Comparison of ENCODE assay signal across 10 cellular contexts in the genomic region with DNA sequence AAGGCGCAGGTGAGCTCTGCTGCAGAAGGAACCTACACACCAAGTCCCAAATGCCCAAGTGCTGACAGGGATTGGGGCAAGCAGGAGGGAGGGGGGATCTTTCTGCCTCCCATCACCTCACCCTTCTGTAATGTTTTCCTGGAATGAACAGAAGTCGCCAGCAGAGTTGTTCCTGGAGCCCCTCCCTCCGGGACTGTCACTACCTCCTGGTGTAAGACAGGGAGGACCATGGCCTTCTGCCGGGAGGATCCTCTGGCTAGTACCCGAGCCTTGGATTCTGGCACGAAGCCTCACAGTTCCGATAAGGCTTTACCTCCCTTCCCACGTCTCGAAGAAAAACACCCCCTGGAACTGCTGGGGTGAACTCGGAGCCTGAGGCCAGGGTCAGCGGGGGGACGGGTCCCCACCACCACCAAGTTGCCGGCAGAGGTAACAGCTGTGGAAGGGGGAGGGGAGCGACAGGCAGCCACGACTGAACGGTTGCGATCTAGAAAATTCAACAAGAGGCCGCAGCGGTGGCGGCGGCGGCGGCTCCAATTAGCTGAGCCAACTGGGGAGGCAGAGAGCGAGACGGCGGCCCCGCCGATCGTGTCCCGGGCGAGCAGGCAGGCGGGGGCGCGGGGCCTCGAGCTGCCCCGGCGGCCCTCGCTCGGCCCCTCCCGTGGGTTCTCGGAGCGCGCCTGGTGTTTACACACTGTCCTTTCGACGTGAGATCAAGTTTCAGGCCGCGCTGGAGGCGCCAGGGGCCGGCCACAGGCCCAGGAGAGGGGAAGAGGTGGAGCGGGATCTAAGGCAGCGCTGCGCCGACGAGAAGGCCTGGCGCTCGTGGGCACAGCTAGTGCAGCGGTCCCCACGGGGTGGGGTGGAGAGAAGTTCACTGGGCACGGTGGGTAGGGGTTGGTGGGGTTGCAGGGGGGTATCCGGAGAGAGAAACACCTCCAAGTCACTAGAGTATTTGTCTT. TPM values are rescaled to one million over a fixed set of nuclear protein-coding genes. Genes with fewer than 3 reads are reported as not detected.
DNase-seq lines count a peak whose midpoint lies in the region; ATAC-seq and TF ChIP-seq lines count a peak whose summit lies in the region.
"Had no signal": no experiment of that assay in that cellular context is flagged by ENCODE, and none has a peak within 500 bp of the region (broad histone marks: within the 10 kb centered on the region; RNA-seq: fewer than 3 reads in every experiment).

No MANE protein-coding gene starts in this region.

- no peak overlapping the region for H3K4me3 ChIP-seq in mesendoderm (ENCODE audit: low read length)

- H3K27ac ChIP-seq in VCaP (peak overlapping the region; percentile 97), mesendoderm (ENCODE audit: low read depth, low read length) (no peak overlapping the region)

- intact Hi-C loops in natural killer cell (cut with micrococcal nuclease), result loop anchor here (5.0 kb wide), 3 partner anchors 54 to 339 kb away; partner anchors contain the start of gene BCOR

- H3K27me3 Mint-ChIP-seq in natural killer cell (ENCODE audit: low read depth in 2 of 2), result peaks cover 10 to 33% of the 10 kb centered on the region in 2 donors
- peaks cover 0 to 20% of the 10 kb centered on the region in 2 donors for H3K27me3 Mint-ChIP-seq in natural killer cell treated with Interleukin-12 subunit alpha and Interleukin-12 subunit beta and Interleukin-15 and Interleukin-18, amount 100 ng/mL, for 72 hours

- peaks cover 15 to 27% of the 10 kb centered on the region in 2 donors for H3K4me1 Mint-ChIP-seq in natural killer cell
- peaks cover 10 to 22% of the 10 kb centered on the region in 2 donors for H3K4me1 Mint-ChIP-seq in natural killer cell treated with Interleukin-12 subunit alpha and Interleukin-12 subunit beta and Interleukin-15 and Interleukin-18, amount 100 ng/mL, for 72 hours (ENCODE audit: low read depth in 2 of 2)

- H3K27ac Mint-ChIP-seq in natural killer cell, result no peak overlapping the region
- no peak overlapping the region for H3K27ac Mint-ChIP-seq in natural killer cell treated with Interleukin-12 subunit alpha and Interleukin-12 subunit beta and Interleukin-15 and Interleukin-18, amount 100 ng/mL, for 72 hours

- H3K79me1 ChIP-seq in mesendoderm (ENCODE audit: low read length), result no peaks in the 10 kb centered on the region

- no peaks in the 10 kb centered on the region for H3K79me2 ChIP-seq in mesendoderm (ENCODE audit: control insufficient read depth, insufficient read depth, low read length)

- no peaks in the 10 kb centered on the region for H3K9me3 Mint-ChIP-seq in natural killer cell
- no peaks in the 10 kb centered on the region for H3K9me3 Mint-ChIP-seq in natural killer cell treated with Interleukin-12 subunit alpha and Interleukin-12 subunit beta and Interleukin-15 and Interleukin-18, amount 100 ng/mL, for 72 hours
- H3K9me3 Mint-ChIP-seq: dendritic cell treated with granulocyte-macrophage colony-stimulating factor and Interleukin-4, amounts not matched to agents 40 ng/mL and 50 ng/mL, for 4 days had no signal

- H4K8ac ChIP-seq in mesendoderm (ENCODE audit: low read depth, low read length), result no peak overlapping the region

- H2BK15ac ChIP-seq in mesendoderm (replicated peaks; ENCODE audit: low read depth), result no peak overlapping the region

- H2BK120ac ChIP-seq in mesendoderm (ENCODE audit: low read depth, low read length), result no peak overlapping the region

- H3K56ac ChIP-seq in mesendoderm (ENCODE audit: low read length), result peak overlapping the region; percentile 60

- peak overlapping the region; percentile 25 for H3K4me3 Mint-ChIP-seq in natural killer cell
- H3K4me3 Mint-ChIP-seq in natural killer cell treated with Interleukin-12 subunit alpha and Interleukin-12 subunit beta and Interleukin-15 and Interleukin-18, amount 100 ng/mL, for 72 hours, result no peak overlapping the region

- TF ChIP-seq CTCF in natural killer cell (IDR thresholded peaks at IDR 0.05) (no peak), VCaP (conservative IDR thresholded peaks at IDR 0.05) (no peak)

- WGBS in mesendoderm (ENCODE audit: extremely low coverage, insufficient coverage, low lambda C conversion rate), result no CpG with 5 or more reads among the region's 60 CpGs

- H3K4ac ChIP-seq in mesendoderm (ENCODE audit: low read depth, low read length), result no peak overlapping the region

- H3K36me3 ChIP-seq in mesendoderm (ENCODE audit: control insufficient read depth, insufficient read depth, low read length), result no peaks in the 10 kb centered on the region

- no peak overlapping the region for H3K23ac ChIP-seq in mesendoderm (ENCODE audit: low read length)

- no peak overlapping the region for H2BK5ac ChIP-seq in mesendoderm (ENCODE audit: low read length)

- H3K27me3 ChIP-seq in mesendoderm (ENCODE audit: insufficient read depth, low read length, poor library complexity), result peaks cover 3% of the 10 kb centered on the region

- H4K5ac ChIP-seq in mesendoderm (ENCODE audit: low read length), result no peak overlapping the region

- no peaks in the 10 kb centered on the region for H3K36me3 Mint-ChIP-seq in natural killer cell
- no peaks in the 10 kb centered on the region for H3K36me3 Mint-ChIP-seq in natural killer cell treated with Interleukin-12 subunit alpha and Interleukin-12 subunit beta and Interleukin-15 and Interleukin-18, amount 100 ng/mL, for 72 hours

- H2AK5ac ChIP-seq in mesendoderm (ENCODE audit: low read length), result no peak overlapping the region

- ATAC-seq in natural killer cell (no peak), GM21825 (IDR thresholded peaks at IDR 0.05; ENCODE audit: unreplicated experiment) (no peak), GM21723 (IDR thresholded peaks at IDR 0.05; ENCODE audit: unreplicated experiment) (no peak), esophagus mucosa (no peak)
- no peak for ATAC-seq in natural killer cell treated with Interleukin-12 subunit alpha and Interleukin-12 subunit beta and Interleukin-15 and Interleukin-18, amount 100 ng/mL, for 72 hours

- no peak overlapping the region for H3K4me2 ChIP-seq in mesendoderm (ENCODE audit: low read length)

- no peak overlapping the region for H3K18ac ChIP-seq in mesendoderm (ENCODE audit: low read length)

- H3K4me1 ChIP-seq in mesendoderm (ENCODE audit: control insufficient read depth, low read depth, low read length), result peaks cover 4% of the 10 kb centered on the region

- DNase-seq in natural killer cell, result no peak
- no peak for DNase-seq in natural killer cell treated with Interleukin-12 subunit alpha and Interleukin-12 subunit beta and Interleukin-15 and Interleukin-18, amount 100 ng/mL, for 72 hours (ENCODE audit: low spot score)
- peak; percentile 49 for DNase-seq in mesendoderm
- DNase-seq in hippocampal formation (lab: John Stamatoyannopoulos, UW), result no peak
- DNase-seq: NCI-H446 treated with DMSO at 0.1 percent for 48 hours had no signal

- no peak overlapping the region for H3K9ac ChIP-seq in mesendoderm (ENCODE audit: low read length)

RNA-seq across cellular contexts. Expression of gene BCOR, which starts 53.7 kb away (rescaled TPM):
- total RNA-seq in natural killer cell (10 to 100 TPM; 20.0 to 35.2 (median 29.2) TPM), esophagus mucosa (16.2 TPM)
- total RNA-seq in natural killer cell treated with Interleukin-12 subunit alpha and Interleukin-12 subunit beta and Interleukin-15 and Interleukin-18, amount 100 ng/mL, for 72 hours, result 10 to 100 TPM; 52.3 to 56.7 TPM
- polyA plus RNA-seq in mesendoderm (2013, experiment 1 of 2), result 14.6 TPM
- 14.9 TPM for polyA plus RNA-seq in mesendoderm (2013, experiment 2 of 2)
